Comparison of ENCODE assay signal across 8 cellular contexts in genomic region chr16:30775381-30776099, GRCh38. TPM values are rescaled to one million over a fixed set of nuclear protein-coding genes. Genes with fewer than 3 reads are reported as not detected.
DNase-seq lines count a peak whose midpoint lies in the region; ATAC-seq lines count a peak whose summit lies in the region.

No MANE protein-coding gene starts in this region.

- H3K36me3 ChIP-seq in ES-I3 (ENCODE audit: insufficient read depth, low read length), result peaks cover 5% of the 10 kb centered on the region; the same call in 1 of the 2 replicates

- peak overlapping the region; percentile 98 for H3K9ac ChIP-seq in ES-I3 (ENCODE audit: low read depth, low read length)

- no peaks in the 10 kb centered on the region for H3K9me3 ChIP-seq in ES-I3 (ENCODE audit: control insufficient read depth, insufficient read depth, low read length)

- ATAC-seq in HG02588 (IDR thresholded peaks at IDR 0.05; ENCODE audit: unreplicated experiment), result peak; percentile 44
- peak; percentile 88 for ATAC-seq in left lobe of liver
- ATAC-seq in GM19467 (IDR thresholded peaks at IDR 0.05; ENCODE audit: unreplicated experiment), result no peak

- peak; percentile 85 for DNase-seq in NCI-H2196 (lab: John Stamatoyannopoulos, UW; ENCODE audit: unreplicated experiment)
- DNase-seq in activated CD4-positive, alpha-beta T cell treated with anti-CD3 and anti-CD28 coated beads for 4 hours, result peak; percentile 53
- DNase-seq in dermis blood vessel endothelial cell, result peak; percentile 83
- DNase-seq in left lobe of liver (ENCODE audit: low spot score), result peak; percentile 87
- peak; percentile 71 for DNase-seq in stimulated activated CD4-positive, alpha-beta T cell treated with anti-CD3 and anti-CD28 coated beads, Interleukin-1b, Interleukin-23, amount 100 ng/mL, for 48 hours

- peaks cover 4% of the 10 kb centered on the region; the same call in 1 of the 2 replicates for H3K4me1 ChIP-seq in ES-I3 (ENCODE audit: insufficient read depth, low read length)

RNA-seq across cellular contexts. Expression of gene ZNF629, which starts 11.5 kb away (rescaled TPM):
- total RNA-seq in dermis blood vessel endothelial cell (6.1 and 8.4 TPM in 2 replicates), left lobe of liver (4.6 TPM)

RNA-seq across cellular contexts. Expression of gene RNF40, which starts 13.4 kb away (rescaled TPM):
- total RNA-seq in dermis blood vessel endothelial cell, result 64.5 and 100 TPM in 2 replicates
- 35.7 TPM for total RNA-seq in left lobe of liver

RNA-seq across cellular contexts. Expression of gene CFAP119, which starts 13.7 kb away (rescaled TPM):
- total RNA-seq in dermis blood vessel endothelial cell, result 0.93 and 1.2 TPM in 2 replicates
- 0.40 TPM for total RNA-seq in left lobe of liver

RNA-seq across cellular contexts. Expression of gene PHKG2, which starts 27.3 kb away (rescaled TPM):
- total RNA-seq in dermis blood vessel endothelial cell, result 20.1 and 21.4 TPM in 2 replicates
- 23.0 TPM for total RNA-seq in left lobe of liver
